ENCODE assay signal across 33 cellular contexts in the genomic region with DNA sequence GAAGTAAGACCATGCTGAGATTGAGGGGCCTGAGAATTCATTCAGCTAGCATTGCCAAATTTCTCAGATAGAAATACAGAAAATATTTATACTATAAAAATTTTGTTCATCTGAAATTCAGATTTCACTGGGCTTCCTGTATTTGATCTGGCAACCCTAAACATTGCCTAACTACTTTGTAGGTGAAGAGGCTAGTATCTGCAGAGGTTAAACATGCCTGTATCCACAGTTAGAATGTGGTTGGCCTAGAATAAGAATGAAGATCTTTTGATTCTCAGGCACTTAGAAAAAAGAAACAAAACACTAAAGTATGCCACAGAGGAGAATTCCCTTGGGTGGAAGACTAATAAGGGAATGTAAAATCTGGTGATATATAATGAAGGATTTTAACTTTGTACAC.
"Had no signal": no experiment of that assay in that cellular context is flagged by ENCODE, and none has a peak within 500 bp of the region (broad histone marks: within the 10 kb centered on the region; RNA-seq: fewer than 3 reads in every experiment).

No MANE protein-coding gene starts in this region.

- H3K4me3 ChIP-seq: MG63 had no signal

- H3K27ac ChIP-seq: KMS-11 had no signal

- H3K9ac ChIP-seq: KMS-11 had no signal

- H3K36me3 ChIP-seq: MG63 had no signal

- H3K9me3 ChIP-seq: MG63 had no signal

- H3K27me3 ChIP-seq: MG63 had no signal

- H3K4me2 ChIP-seq: KMS-11 had no signal

- DNase-seq: Karpas-422, Kasumi-1, KG1, MG63, MM.1S, NCI-H1048, NCI-H1092 treated with DMSO at 0.1 percent for 48 hours, NCI-H1105, NCI-H1417, NCI-H1417 treated with DMSO at 0.1 percent for 48 hours, NCI-H1436, NCI-H1436 treated with DMSO at 0.1 percent for 48 hours, NCI-H146, NCI-H1694, NCI-H1694 treated with DMSO at 0.1 percent for 48 hours, NCI-H187, NCI-H187 treated with DMSO at 0.1 percent for 48 hours, NCI-H1930, NCI-H2029, NCI-H2029 treated with DMSO at 0.1 percent for 48 hours, NCI-H2081, NCI-H2081 treated with DMSO at 0.1 percent for 48 hours, NCI-H2107, NCI-H2171, NCI-H2171 treated with DMSO at 0.1 percent for 48 hours, NCI-H2227 treated with DMSO at 0.1 percent for 48 hours, NCI-H226, NCI-H345, NCI-H446, NCI-H446 treated with DMSO at 0.1 percent for 48 hours, NCI-H510A, NCI-H510A treated with DMSO at 0.1 percent for 48 hours had no signal
